Comparison of ENCODE assay signal across 23 cellular contexts in genomic region chr3:37227870-37228549, GRCh38. TPM values are rescaled to one million over a fixed set of nuclear protein-coding genes. Genes with fewer than 3 reads are reported as not detected.
DNase-seq lines count a peak whose midpoint lies in the region; ATAC-seq and TF ChIP-seq lines count a peak whose summit lies in the region.
"Had no signal": no experiment of that assay in that cellular context is flagged by ENCODE, and none has a peak within 500 bp of the region (broad histone marks: within the 10 kb centered on the region; RNA-seq: fewer than 3 reads in every experiment).

No MANE protein-coding gene starts in this region.

- CTCF ChIA-PET in CD8-positive, alpha-beta memory T cell (lab: Charles Lee), result interaction anchor here (1.0 to 2.3 kb wide), 2 partner anchors 10 to 15 kb away, joined by 3 to 15 read pairs; no protein-coding TSS in a partner anchor

- H3K27ac ChIP-seq in CD8-positive, alpha-beta memory T cell (ENCODE audit: low read depth, low read length), result no peak overlapping the region
- peak overlapping the region; percentile 24 for H3K27ac ChIP-seq in caudate nucleus (ENCODE audit: low read depth, low read length)
- H3K27ac ChIP-seq in right lobe of liver, result peak overlapping the region in 1 of 3 donors; percentile 62

- no peak for TF ChIP-seq CTCF in right lobe of liver (IDR thresholded peaks at IDR 0.05)

- no peaks in the 10 kb centered on the region for H3K27me3 ChIP-seq in CD8-positive, alpha-beta memory T cell (ENCODE audit: insufficient read depth, low read length, poor library complexity, severe bottlenecking)
- H3K27me3 ChIP-seq in right lobe of liver, result no peaks in the 10 kb centered on the region
- H3K27me3 ChIP-seq: stomach had no signal

- no peaks in the 10 kb centered on the region for H3K36me3 Mint-ChIP-seq in CD8-positive, alpha-beta memory T cell
- H3K36me3 Mint-ChIP-seq: activated naive CD4-positive, alpha-beta T cell treated with anti-CD3 and anti-CD28 coated beads, Interleukin-2, amount 10 ng/mL, durations not matched to agents 7 days and 5 days; naive B cell; type B pancreatic cell had no signal

- no peak for DNase-seq in CD8-positive, alpha-beta memory T cell
- DNase-seq in caudate nucleus (lab: John Stamatoyannopoulos, UW) (peak in 2 of 61 donors; percentile 8 to 9), right lobe of liver (peak in 1 of 3 donors; percentile 64), NCI-H1436 treated with DMSO at 0.1 percent for 48 hours (lab: John Stamatoyannopoulos, UW) (no peak), T-helper 1 cell (no peak)
- no peak for DNase-seq in stimulated activated naive CD8-positive, alpha-beta T cell treated with anti-CD3 and anti-CD28 coated beads, Interleukin-15, Interleukin-2, amounts not matched to agents 100 U/mL and 50 U/mL, for 24 hours
- no peak for DNase-seq in activated CD4-positive, alpha-beta T cell treated with anti-CD3 and anti-CD28 coated beads, Interleukin-2, amount 50 U/mL, for 48 hours
- DNase-seq: activated CD4-positive, alpha-beta T cell treated with anti-CD3 and anti-CD28 coated beads, Interleukin-2, amount 50 U/mL, for 4 hours; activated CD8-positive, alpha-beta memory T cell treated with anti-CD3 and anti-CD28 coated beads, Interleukin-2, amount 50 U/mL, for 48 hours; activated naive CD4-positive, alpha-beta T cell treated with anti-CD3 and anti-CD28 coated beads, Interleukin-2, amount 10 ng/mL, durations not matched to agents 7 days and 5 days; effector memory CD4-positive, alpha-beta T cell; foreskin fibroblast; HCEC 1CT; naive B cell; NCI-H1092; NCI-H187 treated with DMSO at 0.1 percent for 48 hours; NCI-H526; NK-92 treated with Interleukin-12 subunit alpha and Interleukin-12 subunit beta, amount 100 ng/mL, for 24 hours; occipital lobe; Right ventricle myocardium superior; stomach had no signal

- H3K36me3 ChIP-seq in CD8-positive, alpha-beta memory T cell (ENCODE audit: insufficient read depth, low read length), result no peaks in the 10 kb centered on the region
- H3K36me3 ChIP-seq in right lobe of liver, result no peaks in the 10 kb centered on the region
- H3K36me3 ChIP-seq: stomach had no signal

- intact Hi-C loops in right lobe of liver (cut with DNase I), result no loop called here

- no peaks in the 10 kb centered on the region for H3K9me3 Mint-ChIP-seq in CD8-positive, alpha-beta memory T cell
- H3K9me3 Mint-ChIP-seq: activated naive CD4-positive, alpha-beta T cell treated with anti-CD3 and anti-CD28 coated beads, Interleukin-2, amount 10 ng/mL, durations not matched to agents 7 days and 5 days; naive B cell; type B pancreatic cell had no signal

- peaks cover 40 to 50% (median 45%) of the 10 kb centered on the region in 3 donors for H3K4me1 Mint-ChIP-seq in CD8-positive, alpha-beta memory T cell
- H3K4me1 Mint-ChIP-seq: naive B cell had no signal

- no peak for TF ChIP-seq POLR2A in right lobe of liver (IDR thresholded peaks at IDR 0.05)

- POLR2A ChIA-PET in CD8-positive, alpha-beta memory T cell (lab: Charles Lee), result interaction anchor here (0.9 kb wide), 1 partner anchor 12 kb away, joined by 3 read pairs; no protein-coding TSS in a partner anchor

- H3K4me3 Mint-ChIP-seq in CD8-positive, alpha-beta memory T cell, result peak overlapping the region in 5 of 7 donors; percentile 24 to 62 (median 40)
- H3K4me3 Mint-ChIP-seq: activated naive CD4-positive, alpha-beta T cell treated with anti-CD3 and anti-CD28 coated beads, Interleukin-2, amount 10 ng/mL, durations not matched to agents 7 days and 5 days; naive B cell; type B pancreatic cell had no signal

- no peak overlapping the region for H3K4me3 ChIP-seq in CD8-positive, alpha-beta memory T cell (ENCODE audit: low read length)
- no peak overlapping the region for H3K4me3 ChIP-seq in right lobe of liver
- H3K4me3 ChIP-seq: stomach had no signal

- peaks cover 42% of the 10 kb centered on the region for H3K4me1 ChIP-seq in CD8-positive, alpha-beta memory T cell (ENCODE audit: insufficient read depth, low read length)
- H3K4me1 ChIP-seq in right lobe of liver, result peaks cover 0 to 25% (median 10%) of the 10 kb centered on the region in 4 donors

- WGBS in right lobe of liver (ENCODE audit: insufficient coverage, low coverage, low lambda C conversion rate, missing lambda C conversion rate), result 100% methylated on average over 2 of the region's 3 CpGs

- no peaks in the 10 kb centered on the region for H3K9me3 ChIP-seq in CD8-positive, alpha-beta memory T cell (ENCODE audit: low read length)
- no peaks in the 10 kb centered on the region for H3K9me3 ChIP-seq in right lobe of liver
- H3K9me3 ChIP-seq: stomach had no signal

- H3K27ac Mint-ChIP-seq in CD8-positive, alpha-beta memory T cell, result peak overlapping the region; percentile 0 to 93 (median 82)
- H3K27ac Mint-ChIP-seq: activated naive CD4-positive, alpha-beta T cell treated with anti-CD3 and anti-CD28 coated beads, Interleukin-2, amount 10 ng/mL, durations not matched to agents 7 days and 5 days; naive B cell; type B pancreatic cell had no signal

- peak; percentile 82 to 86 (median 84) for ATAC-seq in right lobe of liver
- peak; percentile 92 for ATAC-seq in stimulated activated naive CD8-positive, alpha-beta T cell treated with anti-CD3 and anti-CD28 coated beads, Interleukin-15, Interleukin-2, amounts not matched to agents 100 U/mL and 50 U/mL, for 24 hours
- no peak for ATAC-seq in GM18868 (IDR thresholded peaks at IDR 0.05; ENCODE audit: unreplicated experiment)

- H3K27me3 Mint-ChIP-seq in CD8-positive, alpha-beta memory T cell, result peaks cover 0 to 1% of the 10 kb centered on the region in 2 donors
- H3K27me3 Mint-ChIP-seq: naive B cell had no signal

RNA-seq across cellular contexts. Expression of gene GOLGA4, which starts 15.1 kb away (rescaled TPM):
- 10 to 100 TPM; 39.4 to 42.1 TPM for total RNA-seq in CD8-positive, alpha-beta memory T cell
- 38.6 TPM for polyA plus RNA-seq in CD8-positive, alpha-beta memory T cell
- total RNA-seq in right lobe of liver, result 10 to 100 TPM; 56.7 to 70.0 (median 62.3) TPM

RNA-seq across cellular contexts. Expression of gene LRRFIP2, which starts 53.6 kb away (rescaled TPM):
- 10 to 100 TPM; 34.1 to 34.3 TPM for total RNA-seq in CD8-positive, alpha-beta memory T cell
- 21.9 TPM for polyA plus RNA-seq in CD8-positive, alpha-beta memory T cell
- 10 to 100 TPM; 32.8 to 46.1 (median 39.6) TPM for total RNA-seq in right lobe of liver
